In genomic region chr9:96021616-96022444, GRCh38 we compare ENCODE assay signal across 8 cellular contexts.
A peak's percentile ranks its signal among the peaks of the same experiment; 100 is the strongest.
DNase-seq lines count a peak whose midpoint lies in the region; ATAC-seq and FAIRE-seq lines count a peak whose summit lies in the region.

No MANE protein-coding gene starts in this region.

- intact Hi-C loops in activated CD4-positive, alpha-beta T cell treated with anti-CD3 and anti-CD28 coated beads, Interleukin-2, amount 10 ng/mL, durations not matched to agents 24 days and 14 days (cut with micrococcal nuclease): loop anchor here (1.0 kb wide), 1 partner anchor 146 kb away; no protein-coding TSS in a partner anchor

- H3K36me3 ChIP-seq in small intestine (ENCODE audit: control insufficient read depth in 2 of 2, insufficient read depth in 2 of 2, low read length in 2 of 2): no peaks in the 10 kb centered on the region

- no peak for ATAC-seq in HG03520 (IDR thresholded peaks at IDR 0.05; ENCODE audit: unreplicated experiment)

- DNase-seq in activated CD4-positive, alpha-beta T cell treated with anti-CD3 and anti-CD28 coated beads, Interleukin-2, amount 10 ng/mL, durations not matched to agents 24 days and 14 days: no peak
- no peak for DNase-seq in activated CD4-positive, alpha-beta T cell treated with anti-CD3 and anti-CD28 coated beads for 4 hours
- peak; percentile 25 for DNase-seq in astrocyte of the hippocampus (ENCODE audit: low read depth, low spot score)
- DNase-seq in iPS-NIHi11 (ENCODE audit: low spot score): peak; percentile 54
- DNase-seq in small intestine: no peak
- DNase-seq in hepatic stellate cell (ENCODE audit: low spot score): no peak
- no peak for DNase-seq in 8988T

- H3K4me1 Mint-ChIP-seq in activated CD4-positive, alpha-beta T cell treated with anti-CD3 and anti-CD28 coated beads, Interleukin-2, amount 10 ng/mL, durations not matched to agents 24 days and 14 days: peaks cover 68% of the 10 kb centered on the region

- peak overlapping the region; percentile 27 to 61 for H3K4me3 ChIP-seq in small intestine (ENCODE audit: low read depth in 1 of 2, low read length in 2 of 2)

- peaks cover 0 to 10% of the 10 kb centered on the region in 2 donors for H3K27me3 ChIP-seq in small intestine (ENCODE audit: control insufficient read depth in 2 of 2, insufficient read depth in 2 of 2, low read length in 2 of 2)

- H3K9me3 ChIP-seq in small intestine (ENCODE audit: control insufficient read depth, low read depth): no peaks in the 10 kb centered on the region

- peaks cover 15% of the 10 kb centered on the region for H3K27me3 Mint-ChIP-seq in activated CD4-positive, alpha-beta T cell treated with anti-CD3 and anti-CD28 coated beads, Interleukin-2, amount 10 ng/mL, durations not matched to agents 24 days and 14 days

- H3K27ac Mint-ChIP-seq in activated CD4-positive, alpha-beta T cell treated with anti-CD3 and anti-CD28 coated beads, Interleukin-2, amount 10 ng/mL, durations not matched to agents 24 days and 14 days: peak overlapping the region; percentile 91

- H3K4me1 ChIP-seq in small intestine (ENCODE audit: control insufficient read depth in 2 of 2, insufficient read depth in 1 of 2, low read depth in 1 of 2, low read length in 1 of 2): no peaks in the 10 kb centered on the region

- H3K36me3 Mint-ChIP-seq in activated CD4-positive, alpha-beta T cell treated with anti-CD3 and anti-CD28 coated beads, Interleukin-2, amount 10 ng/mL, durations not matched to agents 24 days and 14 days (ENCODE audit: low read depth): peaks cover 10% of the 10 kb centered on the region

- FAIRE-seq in small intestine (lab: Jason Lieb, UNC): no peak

- peak overlapping the region; percentile 86 for H3K4me3 Mint-ChIP-seq in activated CD4-positive, alpha-beta T cell treated with anti-CD3 and anti-CD28 coated beads, Interleukin-2, amount 10 ng/mL, durations not matched to agents 24 days and 14 days

- H3K27ac ChIP-seq in small intestine (ENCODE audit: low read depth in 1 of 2, low read length in 1 of 2): peak overlapping the region; percentile 76 to 91

- 0 to 1% (median 1%) methylated on average over 41 to 68 of the region's 68 CpGs for WGBS in small intestine, 3 donors

- H3K9me3 Mint-ChIP-seq in activated CD4-positive, alpha-beta T cell treated with anti-CD3 and anti-CD28 coated beads, Interleukin-2, amount 10 ng/mL, durations not matched to agents 24 days and 14 days: peaks cover 4% of the 10 kb centered on the region

Comparison
In these comparisons a context has a peak if more than half of its experiments do, and no peak if none do; other contexts are left out.
1. DNase-seq: peak in astrocyte of the hippocampus (single experiment) and iPS-NIHi11 (single experiment); none in activated CD4-positive, alpha-beta T cell treated with anti-CD3 and anti-CD28 coated beads, Interleukin-2, amount 10 ng/mL, durations not matched to agents 24 days and 14 days (single experiment), activated CD4-positive, alpha-beta T cell treated with anti-CD3 and anti-CD28 coated beads for 4 hours (0 of 2), small intestine (single experiment), hepatic stellate cell (single experiment) and 8988T (single experiment).